ENCODE assay signal across 16 cellular contexts in genomic region chr16:86357950-86358349, GRCh38.
DNase-seq lines count a peak whose midpoint lies in the region; ATAC-seq, FAIRE-seq and TF ChIP-seq lines count a peak whose summit lies in the region.
"Had no signal": no experiment of that assay in that cellular context is flagged by ENCODE, and none has a peak within 500 bp of the region (broad histone marks: within the 10 kb centered on the region; RNA-seq: fewer than 3 reads in every experiment).

No MANE protein-coding gene starts in this region.

- H3K4me2 ChIP-seq in H9 (ENCODE audit: insufficient read depth, insufficient read length, low read length) (no peak overlapping the region), H1 (ENCODE audit: insufficient read depth in 1 of 2, low read depth in 2 of 2, low read length in 2 of 2) (no peak overlapping the region; a peak in 1 of 4 replicates), mesenchymal stem cell (ENCODE audit: low read length, poor library complexity, severe bottlenecking) (no peak overlapping the region)
- H3K4me2 ChIP-seq: BLaER1 had no signal

- H3K4me1 Mint-ChIP-seq in H9: peaks cover 46 to 48% of the 10 kb centered on the region in 2 experiments
- H3K4me1 Mint-ChIP-seq: CD14-positive monocyte; CD4-positive, alpha-beta memory T cell had no signal

- DNase-seq in H9 (no peak), H1 (ENCODE audit: low read depth in 1 of 2, low spot score in 2 of 2) (no peak), mesenchymal stem cell (no peak), aorta (peak; percentile 3 to 40), NCI-H2171 (lab: John Stamatoyannopoulos, UW) (no peak), head of caudate nucleus (no peak)
- DNase-seq in activated T-cell treated with anti-CD3 and anti-CD28 coated beads, Interleukin-2, amount 50 U/mL, for 48 hours: no peak
- DNase-seq: 8988T; CD4-positive, alpha-beta memory T cell; DMS79 treated with DMSO at 0.1 percent for 48 hours; GF-D8; GOT3 had no signal

- no peak for ATAC-seq in aorta (ENCODE audit: low FRiP score)
- ATAC-seq: HepG2 had no signal

- TF ChIP-seq POLR2A in H1 (IDR thresholded peaks at IDR 0.05; ENCODE audit: control extremely low read depth in 1 of 2, low read depth in 2 of 2, low read length in 2 of 2): no peak

- H3K4me3 ChIP-seq in H1 (ENCODE audit: extremely low read depth in 1 of 4, insufficient read depth in 2 of 4, low read depth in 3 of 4, low read length in 4 of 4) (no peak overlapping the region), mesenchymal stem cell (ENCODE audit: insufficient read depth in 1 of 2, low read depth in 1 of 2, low read length in 2 of 2) (no peak overlapping the region), aorta (ENCODE audit: low read length in 2 of 2) (no peak overlapping the region)
- H3K4me3 ChIP-seq: BLaER1, HAP-1 had no signal

- H2BK12ac ChIP-seq in H9 (ENCODE audit: insufficient read length, low read depth, low read length) (no peak overlapping the region), H1 (ENCODE audit: low read depth, low read length) (peak overlapping the region; percentile 90), mesenchymal stem cell (ENCODE audit: low read length in 2 of 2) (peak overlapping the region; percentile 72 to 82)

- H3K9me3 ChIP-seq in H9 (ENCODE audit: control insufficient read depth, low read depth, low read length) (no peaks in the 10 kb centered on the region), H1 (ENCODE audit: insufficient read depth in 2 of 2, low read depth in 1 of 2, low read length in 1 of 2) (peaks cover 8% of the 10 kb centered on the region in 2 experiments; a peak in 3 of 4 replicates), mesenchymal stem cell (ENCODE audit: control insufficient read depth, low read length) (peaks cover 9% of the 10 kb centered on the region), aorta (ENCODE audit: control insufficient read depth, low read length) (peaks cover 13% of the 10 kb centered on the region)
- H3K9me3 ChIP-seq: HAP-1 had no signal

- FAIRE-seq in H1 (lab: Jason Lieb, UNC): no peak
- FAIRE-seq: HepG2 had no signal

- H3K23ac ChIP-seq in H9 (ENCODE audit: insufficient read length, low read depth, low read length) (no peak overlapping the region), H1 (ENCODE audit: insufficient read length) (no peak overlapping the region), mesenchymal stem cell (ENCODE audit: low read length in 2 of 2) (no peak overlapping the region)

- H2BK5ac ChIP-seq in H9 (ENCODE audit: insufficient read length, low read length): no peak overlapping the region
- peak overlapping the region; percentile 73; the same call in 1 of the 2 replicates for H2BK5ac ChIP-seq in H1 (ENCODE audit: low read depth, low read length)
- H2BK5ac ChIP-seq in mesenchymal stem cell (ENCODE audit: low read depth, low read length, poor library complexity, severe bottlenecking): no peak overlapping the region

- no peak for TF ChIP-seq RAD21 in H1 (IDR thresholded peaks at IDR 0.05 in 1 of 2, conservative IDR thresholded peaks at IDR 0.05 in 1 of 2; ENCODE audit: low read depth in 2 of 2, low read length in 2 of 2)

- no peaks in the 10 kb centered on the region for H3K79me2 ChIP-seq in H9 (ENCODE audit: insufficient read depth, low read length)
- H3K79me2 ChIP-seq in H1 (ENCODE audit: control insufficient read depth in 1 of 2, insufficient read depth in 2 of 2, low read length in 2 of 2): no peaks in the 10 kb centered on the region

- no peaks in the 10 kb centered on the region for H3K23me2 ChIP-seq in H9 (ENCODE audit: insufficient read length, low read depth, low read length, poor library complexity, severe bottlenecking)
- H3K23me2 ChIP-seq in H1 (ENCODE audit: low read depth, low read length): no peaks in the 10 kb centered on the region

- H3K27ac Mint-ChIP-seq in H9: peak overlapping the region in 2 of 3 experiments; percentile 51 to 93; a peak in 3 of 7 replicates
- H3K27ac Mint-ChIP-seq: CD4-positive, alpha-beta memory T cell had no signal

- no peaks in the 10 kb centered on the region for H3K36me3 ChIP-seq in H1 (ENCODE audit: control insufficient read depth in 2 of 4, insufficient read depth in 4 of 4, low read length in 3 of 4)
- H3K36me3 ChIP-seq in mesenchymal stem cell (ENCODE audit: control insufficient read depth in 1 of 2, insufficient read depth in 2 of 2, low read depth in 1 of 2, low read length in 2 of 2): no peaks in the 10 kb centered on the region
- H3K36me3 ChIP-seq in aorta (ENCODE audit: control insufficient read depth in 1 of 2, insufficient read depth in 2 of 2, low read length in 1 of 2): no peaks in the 10 kb centered on the region
- H3K36me3 ChIP-seq: BLaER1, HAP-1 had no signal

- peaks cover 12% of the 10 kb centered on the region for H3K4me1 ChIP-seq in H9 (ENCODE audit: insufficient read depth, low read length)
- H3K4me1 ChIP-seq in H1 (replicated peaks in 1 of 4; ENCODE audit: control insufficient read depth in 3 of 4, insufficient read depth in 4 of 4, low read length in 3 of 4): peaks cover 0 to 18% (median 4%) of the 10 kb centered on the region in 4 experiments; a peak in 3 of 7 replicates
- peaks cover 2% of the 10 kb centered on the region for H3K4me1 ChIP-seq in mesenchymal stem cell (ENCODE audit: control insufficient read depth, insufficient read depth, low read depth, low read length)
- H3K4me1 ChIP-seq in aorta (ENCODE audit: control insufficient read depth in 1 of 2, insufficient read depth in 2 of 2, low read length in 2 of 2): no peaks in the 10 kb centered on the region
- H3K4me1 ChIP-seq: BLaER1 had no signal

- no peak overlapping the region for H3T11ph ChIP-seq in H9 (ENCODE audit: low read length)

- H4K91ac ChIP-seq in H9 (ENCODE audit: insufficient read length, low read depth, low read length) (no peak overlapping the region), H1 (replicated peaks; ENCODE audit: insufficient read length, low read length) (peak overlapping the region; percentile 63), mesenchymal stem cell (ENCODE audit: low read length) (peak overlapping the region; percentile 91)

- H2BK15ac ChIP-seq in H9 (ENCODE audit: low read depth, low read length) (no peak overlapping the region), H1 (ENCODE audit: low read length) (peak overlapping the region; percentile 95; the same call in 1 of the 2 replicates), mesenchymal stem cell (ENCODE audit: low read depth, poor library complexity, severe bottlenecking) (peak overlapping the region; percentile 88)

- H2AFZ ChIP-seq in H9 (ENCODE audit: low read length): no peak overlapping the region
- no peak overlapping the region for H2AFZ ChIP-seq in H1 (ENCODE audit: low read length)
- H2AFZ ChIP-seq in mesenchymal stem cell (ENCODE audit: low read depth, low read length): no peak overlapping the region

- H4K5ac ChIP-seq in H9 (ENCODE audit: insufficient read length, low read depth, low read length): no peak overlapping the region
- H4K5ac ChIP-seq in H1 (ENCODE audit: insufficient read length, low read depth, low read length): no peak overlapping the region

- H3K79me1 ChIP-seq in H9 (ENCODE audit: insufficient read depth, low read depth, low read length, poor library complexity, severe bottlenecking) (no peaks in the 10 kb centered on the region), H1 (ENCODE audit: low read depth, low read length) (no peaks in the 10 kb centered on the region), mesenchymal stem cell (replicated peaks; ENCODE audit: low read length, poor library complexity, severe bottlenecking) (no peaks in the 10 kb centered on the region)

- TF ChIP-seq CTCF in H9 (conservative IDR thresholded peaks at IDR 0.05) (no peak), H1 (IDR thresholded peaks at IDR 0.05; ENCODE audit: control extremely low read depth in 1 of 3, insufficient read depth in 1 of 3, low read depth in 1 of 3, low read length in 3 of 3) (no peak)

- H3K4me3 Mint-ChIP-seq in H9: no peak overlapping the region
- H3K4me3 Mint-ChIP-seq: CD14-positive monocyte; CD4-positive, alpha-beta memory T cell had no signal

- H4K20me1 ChIP-seq in H9 (ENCODE audit: control insufficient read depth, insufficient read depth, insufficient read length): no peaks in the 10 kb centered on the region
- no peaks in the 10 kb centered on the region for H4K20me1 ChIP-seq in H1 (replicated peaks in 1 of 2; ENCODE audit: control insufficient read depth in 1 of 2, insufficient read depth in 2 of 2, low read length in 2 of 2)
- H4K20me1 ChIP-seq: BLaER1 had no signal

- peaks cover 12 to 13% of the 10 kb centered on the region in 2 experiments for H3K9me3 Mint-ChIP-seq in H9

- peak overlapping the region; percentile 7 for H3K18ac ChIP-seq in H9 (ENCODE audit: insufficient read length, low read depth, low read length)
- peak overlapping the region; percentile 78; the same call in 1 of the 2 replicates for H3K18ac ChIP-seq in H1 (ENCODE audit: extremely low read depth, low read length)
- H3K18ac ChIP-seq in mesenchymal stem cell (ENCODE audit: low read depth in 1 of 2, low read length in 2 of 2): no peak overlapping the region

- H3K56ac ChIP-seq in H9 (ENCODE audit: insufficient read length, low read depth, low read length) (no peak overlapping the region), H1 (replicated peaks; ENCODE audit: insufficient read length, low read depth, low read length) (no peak overlapping the region)

- H3K27ac ChIP-seq in H9 (ENCODE audit: insufficient read length, low read depth, low read length) (no peak overlapping the region), H1 (ENCODE audit: low read depth, low read length) (no peak overlapping the region), mesenchymal stem cell (ENCODE audit: low read length, poor library complexity, severe bottlenecking) (no peak overlapping the region), aorta (ENCODE audit: low read depth in 1 of 2, low read length in 2 of 2) (no peak overlapping the region)
- H3K27ac ChIP-seq: BLaER1 had no signal

- H3K9ac ChIP-seq in H9 (ENCODE audit: extremely low read depth, insufficient read length, low read length): no peak overlapping the region
- no peak overlapping the region; a peak in 1 of 7 replicates for H3K9ac ChIP-seq in H1 (replicated peaks in 1 of 4; ENCODE audit: extremely low read depth in 1 of 4, low read depth in 3 of 4, low read length in 3 of 4)
- no peak overlapping the region for H3K9ac ChIP-seq in mesenchymal stem cell (ENCODE audit: low read length)
- H3K9ac ChIP-seq: BLaER1 had no signal

- H3K27me3 ChIP-seq in H9 (ENCODE audit: insufficient read depth, low read length) (no peaks in the 10 kb centered on the region), H1 (replicated peaks in 1 of 4; ENCODE audit: control insufficient read depth in 3 of 4, extremely low read depth in 1 of 4, insufficient read depth in 3 of 4, low read length in 3 of 4) (no peaks in the 10 kb centered on the region), mesenchymal stem cell (ENCODE audit: control insufficient read depth in 1 of 2, insufficient read depth in 1 of 2, low read length in 2 of 2) (peaks cover 0 to 49% of the 10 kb centered on the region in 2 experiments), aorta (ENCODE audit: control insufficient read depth in 1 of 2, insufficient read depth in 2 of 2, low read length in 1 of 2) (peaks cover 0 to 2% of the 10 kb centered on the region in 2 donors)
- H3K27me3 ChIP-seq: BLaER1 had no signal

- POLR2A ChIA-PET in H1 (lab: Charles Lee; ENCODE audit: partially characterized antibody): no interaction called here

- H2AK5ac ChIP-seq in H9 (ENCODE audit: insufficient read length, low read length) (no peak overlapping the region), H1 (ENCODE audit: low read depth, low read length) (no peak overlapping the region), mesenchymal stem cell (ENCODE audit: low read length, severe bottlenecking) (no peak overlapping the region)

- peaks cover 5 to 15% (median 10%) of the 10 kb centered on the region in 3 experiments for H3K36me3 Mint-ChIP-seq in H9 (ENCODE audit: insufficient read depth in 1 of 3, low read depth in 3 of 3)
- H3K36me3 Mint-ChIP-seq: CD14-positive monocyte; CD4-positive, alpha-beta memory T cell had no signal

- no peak overlapping the region for H3K4ac ChIP-seq in H9 (ENCODE audit: low read depth, low read length)
- no peak overlapping the region for H3K4ac ChIP-seq in H1 (replicated peaks; ENCODE audit: insufficient read length, low read depth, low read length)
- H3K4ac ChIP-seq in mesenchymal stem cell (ENCODE audit: low read depth in 1 of 2, low read length in 2 of 2): peak overlapping the region in 1 of 2 experiments; percentile 78

- H2BK20ac ChIP-seq in H9 (ENCODE audit: low read depth, low read length, poor library complexity, severe bottlenecking) (no peak overlapping the region), H1 (ENCODE audit: low read length) (peak overlapping the region; percentile 89; the same call in 1 of the 2 replicates)

- no peak for TF ChIP-seq EP300 in H1 (IDR thresholded peaks at IDR 0.05; ENCODE audit: borderline replicate concordance in 1 of 2, low read depth in 2 of 2, low read length in 2 of 2)

- intact Hi-C loops in aorta (cut with DNase I) (no loop called here), head of caudate nucleus (cut with DNase I) (no loop called here)

- no CpG with 5 or more reads among the region's 8 CpGs for WGBS in H9 (ENCODE audit: extremely low coverage, insufficient read length, low lambda C conversion rate)
- WGBS in H1 (ENCODE audit: extremely low coverage in 1 of 2, insufficient coverage in 1 of 2, insufficient read length in 1 of 2, insufficient replicate concordance in 2 of 2, low coverage in 1 of 2, low lambda C conversion rate in 2 of 2, missing lambda C conversion rate in 1 of 2), 2 experiments: 86% methylated on average over 4 of the region's 8 CpGs; no CpG with 5 or more reads in 1 of the 2 experiments
- 86% methylated on average over 5 of the region's 8 CpGs for WGBS in mesenchymal stem cell
- WGBS in aorta, 2 donors: 57 to 60% methylated on average over 4 to 7 of the region's 8 CpGs

- peaks cover 16% of the 10 kb centered on the region for H3K27me3 Mint-ChIP-seq in H9 (ENCODE audit: low read depth)

- H3K14ac ChIP-seq in H9 (ENCODE audit: insufficient read depth, low read length): peak overlapping the region; percentile 52; the same call in 1 of the 2 replicates
- H3K14ac ChIP-seq in H1 (ENCODE audit: insufficient read length): no peak overlapping the region
- no peak overlapping the region for H3K14ac ChIP-seq in mesenchymal stem cell (ENCODE audit: low read length in 2 of 2)

- no peak overlapping the region for H4K8ac ChIP-seq in H9 (replicated peaks; ENCODE audit: insufficient read length, low read depth, low read length)
- H4K8ac ChIP-seq in H1 (ENCODE audit: extremely low read depth, insufficient read depth, low read length): no peak overlapping the region
- peak overlapping the region; percentile 36 for H4K8ac ChIP-seq in mesenchymal stem cell (ENCODE audit: low read length)

- CTCF ChIA-PET in H1 (lab: Charles Lee; ENCODE audit: partially characterized antibody): interaction anchor here (0.9 to 3.0 kb wide), 3 partner anchors 17 to 105 kb away, joined by 3 to 12 read pairs (median 3); no protein-coding TSS in a partner anchor

- H2BK120ac ChIP-seq in H9 (ENCODE audit: low read depth, low read length, poor library complexity, severe bottlenecking): no peak overlapping the region
- no peak overlapping the region for H2BK120ac ChIP-seq in H1 (replicated peaks; ENCODE audit: low read depth, low read length)
- H2BK120ac ChIP-seq in mesenchymal stem cell (ENCODE audit: low read depth, low read length): no peak overlapping the region

Comparison
In these comparisons a context has a peak if more than half of its experiments do, and no peak if none do; other contexts are left out.
1. DNase-seq: peak in aorta (2 of 2); none in H9 (single experiment), H1 (0 of 2), mesenchymal stem cell (single experiment), NCI-H2171 (single experiment), activated T-cell treated with anti-CD3 and anti-CD28 coated beads, Interleukin-2, amount 50 U/mL, for 48 hours (0 of 2) and head of caudate nucleus (0 of 42).
2. H3K18ac ChIP-seq: peak in H9 (single experiment) and H1 (single experiment); none in mesenchymal stem cell (0 of 2).